In genomic region chr6:135318728-135319469, GRCh38 we compare ENCODE assay signal across 36 cellular contexts.
"Had no signal": no experiment of that assay in that cellular context is flagged by ENCODE, and none has a peak within 500 bp of the region (broad histone marks: within the 10 kb centered on the region; RNA-seq: fewer than 3 reads in every experiment).

No MANE protein-coding gene starts in this region.

- H3K9me3 ChIP-seq: MG63, Peyer's patch, SJSA1 had no signal

- H3K4me1 ChIP-seq: Peyer's patch, SJSA1 had no signal

- DNase-seq: activated CD4-positive, alpha-beta T cell treated with anti-CD3 and anti-CD28 coated beads for 36 hours; activated CD4-positive, alpha-beta T cell treated with anti-CD3 and anti-CD28 coated beads, Interleukin-2, amount 10 ng/mL, durations not matched to agents 7 days and 5 days; activated CD4-positive, alpha-beta T cell treated with anti-CD3 and anti-CD28 coated beads, Interleukin-2, amount 50 U/mL, for 48 hours; activated CD8-positive, alpha-beta T cell treated with anti-CD3 and anti-CD28 coated beads, Interleukin-2, amount 10 ng/mL, durations not matched to agents 7 days and 5 days; activated gamma-delta T cell; activated naive CD4-positive, alpha-beta T cell treated with Interleukin-2 at 50 U/mL for 16 hours; activated T-cell treated with anti-CD3 and anti-CD28 coated beads, Interleukin-2, amount 50 U/mL, for 24 hours; anterior cingulate cortex; caudate nucleus; cerebellar nuclear complex; Karpas-422; MG63; NCI-H1048; NCI-H1105 treated with DMSO at 0.1 percent for 48 hours; NCI-H1436; NCI-H1694; NCI-H1930; NCI-H510A; NCI-H526; NCI-H748 treated with DMSO at 0.1 percent for 48 hours; NK-92 treated with Interleukin-12 subunit alpha and Interleukin-12 subunit beta, amount 100 ng/mL, for 24 hours; PC-3; Peyer's patch; RPMI8226; SHP77 treated with DMSO at 0.1 percent for 48 hours; SW 1271; T-helper 1 cell; T-helper 2 cell; T-helper 9 cell had no signal

- ATAC-seq: activated CD4-positive, alpha-beta T cell treated with anti-CD3 and anti-CD28 coated beads for 36 hours; activated CD4-positive, CD25-positive, alpha-beta regulatory T cell treated with anti-CD3 and anti-CD28 coated beads, Interleukin-2, amount 50 U/mL, for 24 hours; activated CD8-positive, alpha-beta T cell treated with anti-CD3 and anti-CD28 coated beads, Interleukin-2, amount 10 ng/mL, durations not matched to agents 7 days and 5 days; PC-3; WTC11 had no signal

- H3K27ac Mint-ChIP-seq: activated CD4-positive, alpha-beta T cell treated with anti-CD3 and anti-CD28 coated beads for 36 hours; activated CD4-positive, alpha-beta T cell treated with anti-CD3 and anti-CD28 coated beads, Interleukin-2, amount 10 ng/mL, durations not matched to agents 7 days and 5 days; activated CD8-positive, alpha-beta T cell treated with anti-CD3 and anti-CD28 coated beads, Interleukin-2, amount 10 ng/mL, durations not matched to agents 7 days and 5 days; activated naive CD4-positive, alpha-beta T cell treated with anti-CD3 and anti-CD28 coated beads, Interleukin-2, amount 50 U/mL, for 24 hours; activated T-cell treated with anti-CD3 and anti-CD28 coated beads, Interleukin-2, amount 50 U/mL, for 24 hours; activated T-helper 2 cell treated with anti-CD3 and anti-CD28 coated beads, Interferon-gamma antibody, Interleukin-2, Interleukin-4, amounts not matched to agents 10 μg/mL and 5 μg/mL and 100 μg/mL, durations not matched to agents 14 hours and 24 hours and 36 hours; brain; WTC11 had no signal

- H3K27ac ChIP-seq: Peyer's patch, SJSA1 had no signal

- H3K4me3 Mint-ChIP-seq: activated CD4-positive, alpha-beta T cell treated with anti-CD3 and anti-CD28 coated beads for 36 hours; activated CD4-positive, alpha-beta T cell treated with anti-CD3 and anti-CD28 coated beads, Interleukin-2, amount 10 ng/mL, durations not matched to agents 7 days and 5 days; activated CD8-positive, alpha-beta T cell treated with anti-CD3 and anti-CD28 coated beads, Interleukin-2, amount 10 ng/mL, durations not matched to agents 7 days and 5 days; activated naive CD4-positive, alpha-beta T cell treated with anti-CD3 and anti-CD28 coated beads, Interleukin-2, amount 50 U/mL, for 24 hours; activated T-cell treated with anti-CD3 and anti-CD28 coated beads, Interleukin-2, amount 50 U/mL, for 24 hours; brain; WTC11 had no signal

- H3K4me1 Mint-ChIP-seq: brain had no signal

- H3K36me3 ChIP-seq: MG63, Peyer's patch, SJSA1 had no signal

- FAIRE-seq: bronchial epithelial cell had no signal

- H3K9me3 Mint-ChIP-seq: activated CD4-positive, alpha-beta T cell treated with anti-CD3 and anti-CD28 coated beads, Interleukin-2, amount 10 ng/mL, durations not matched to agents 7 days and 5 days; activated naive CD4-positive, alpha-beta T cell treated with anti-CD3 and anti-CD28 coated beads, Interleukin-2, amount 50 U/mL, for 24 hours; activated T-cell treated with anti-CD3 and anti-CD28 coated beads, Interleukin-2, amount 50 U/mL, for 24 hours; activated T-helper 2 cell treated with anti-CD3 and anti-CD28 coated beads, Interferon-gamma antibody, Interleukin-2, Interleukin-4, amounts not matched to agents 10 μg/mL and 5 μg/mL and 100 μg/mL, durations not matched to agents 14 hours and 24 hours and 36 hours; brain; WTC11 had no signal

- H3K36me3 Mint-ChIP-seq: WTC11 had no signal

- H3K27me3 Mint-ChIP-seq: activated CD4-positive, alpha-beta T cell treated with anti-CD3 and anti-CD28 coated beads for 36 hours; activated CD4-positive, alpha-beta T cell treated with anti-CD3 and anti-CD28 coated beads, Interleukin-2, amount 10 ng/mL, durations not matched to agents 7 days and 5 days; activated naive CD4-positive, alpha-beta T cell treated with anti-CD3 and anti-CD28 coated beads, Interleukin-2, amount 50 U/mL, for 24 hours; activated T-cell treated with anti-CD3 and anti-CD28 coated beads, Interleukin-2, amount 50 U/mL, for 24 hours; brain had no signal

- H3K4me3 ChIP-seq: MG63, Peyer's patch, SJSA1 had no signal

- H3K27me3 ChIP-seq: MG63, Peyer's patch, SJSA1 had no signal
